Comparison of ENCODE assay signal across 22 cellular contexts in the genomic region with DNA sequence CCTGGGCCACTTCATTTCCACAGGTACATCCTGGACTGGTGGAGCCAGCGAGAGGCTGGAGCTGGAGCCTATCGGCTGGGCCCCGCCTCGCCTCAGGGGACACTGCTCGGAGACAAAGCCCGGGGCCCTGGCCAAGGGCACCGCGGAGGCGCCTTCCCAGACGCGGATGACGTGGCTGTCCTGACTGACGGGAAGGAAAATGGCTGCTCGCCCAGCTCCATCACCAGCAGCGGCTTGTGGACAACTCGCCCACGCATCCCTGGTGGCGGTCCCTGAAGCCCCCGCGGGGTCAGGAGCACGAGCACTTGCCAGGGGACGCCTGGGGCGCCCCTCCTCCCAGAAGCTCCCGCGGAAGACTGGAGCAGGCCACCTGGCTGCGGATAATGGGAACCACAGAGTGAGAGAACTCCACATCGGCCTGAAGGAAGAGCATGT. TPM values are rescaled to one million over a fixed set of nuclear protein-coding genes. Genes with fewer than 3 reads are reported as not detected.
DNase-seq lines count a peak whose midpoint lies in the region; ATAC-seq and TF ChIP-seq lines count a peak whose summit lies in the region.
"Had no signal": no experiment of that assay in that cellular context is flagged by ENCODE, and none has a peak within 500 bp of the region (broad histone marks: within the 10 kb centered on the region; RNA-seq: fewer than 3 reads in every experiment).

No MANE protein-coding gene starts in this region.

- no peak overlapping the region for H3K27ac Mint-ChIP-seq in HFFc6
- H3K27ac Mint-ChIP-seq: CD4-positive, alpha-beta T cell had no signal

- no peaks in the 10 kb centered on the region; the same call in 1 of the 2 replicates for H3K36me3 Mint-ChIP-seq in HFFc6 (ENCODE audit: low read depth)

- H3K23ac ChIP-seq in mesendoderm (ENCODE audit: low read length) = no peak overlapping the region

- H3K27me3 ChIP-seq in left ventricle myocardium inferior (ENCODE audit: low read depth) (no peaks in the 10 kb centered on the region), mesendoderm (ENCODE audit: insufficient read depth, low read length, poor library complexity) (no peaks in the 10 kb centered on the region)
- H3K27me3 ChIP-seq: BE2C, MG63 had no signal

- H2BK5ac ChIP-seq in mesendoderm (ENCODE audit: low read length) = no peak overlapping the region

- no peak overlapping the region for H3K4me2 ChIP-seq in mesendoderm (ENCODE audit: low read length)

- peaks cover 15% of the 10 kb centered on the region for H3K79me1 ChIP-seq in mesendoderm (ENCODE audit: low read length)

- no peaks in the 10 kb centered on the region for H3K4me1 Mint-ChIP-seq in HFFc6 (ENCODE audit: low read depth)

- H3K36me3 ChIP-seq in left ventricle myocardium inferior (no peaks in the 10 kb centered on the region), mesendoderm (ENCODE audit: control insufficient read depth, insufficient read depth, low read length) (no peaks in the 10 kb centered on the region)
- H3K36me3 ChIP-seq: BE2C, MG63 had no signal

- H3K9me3 Mint-ChIP-seq in HFFc6 = peaks cover 15% of the 10 kb centered on the region; the same call in 1 of the 2 replicates
- H3K9me3 Mint-ChIP-seq: CD4-positive, alpha-beta T cell had no signal

- no peaks in the 10 kb centered on the region for H3K9me3 ChIP-seq in left ventricle myocardium inferior (replicated peaks)
- H3K9me3 ChIP-seq: BE2C, MG63 had no signal

- H3K27ac ChIP-seq in left ventricle myocardium inferior (replicated peaks) (no peak overlapping the region), mesendoderm (ENCODE audit: low read depth, low read length) (no peak overlapping the region)
- H3K27ac ChIP-seq: GM23248 had no signal

- no peak overlapping the region for H2BK15ac ChIP-seq in mesendoderm (replicated peaks; ENCODE audit: low read depth)

- DNase-seq in Right ventricle myocardium superior = peak; percentile 58
- no peak for DNase-seq in left ventricle myocardium inferior
- DNase-seq in cardiac septum (ENCODE audit: low spot score) = peak; percentile 78
- peak; percentile 61 for DNase-seq in mesendoderm
- DNase-seq in HFFc6 = no peak
- no peak for DNase-seq in central memory CD4-positive, alpha-beta T cell
- no peak for DNase-seq in activated gamma-delta T cell treated with Interleukin-2 at 50 U/mL for 16 hours
- DNase-seq: 8988T; BE2C; CD4-positive, alpha-beta T cell; DMS53; GDM1; GM23248; Karpas-422; MG63; NCI-H1092; NCI-H2227 treated with DMSO at 0.1 percent for 48 hours; NCI-H524 had no signal

- no peak overlapping the region for H4K5ac ChIP-seq in mesendoderm (ENCODE audit: low read length)

- H3K27me3 Mint-ChIP-seq in HFFc6 (ENCODE audit: insufficient read depth) = no peaks in the 10 kb centered on the region; the same call in 1 of the 2 replicates
- H3K27me3 Mint-ChIP-seq: CD4-positive, alpha-beta T cell had no signal

- no CpG with 5 or more reads among the region's 27 CpGs for whole genome bisulfite sequencing in mesendoderm (ENCODE audit: extremely low coverage, insufficient coverage, low lambda C conversion rate)

- peak; percentile 65 for ATAC-seq in Right ventricle myocardium superior (ENCODE audit: poor library complexity)
- no peak for ATAC-seq in HG03097 (IDR thresholded peaks at IDR 0.05; ENCODE audit: low FRiP score, unreplicated experiment)
- ATAC-seq: GM12878, Panc1 had no signal

- H3K56ac ChIP-seq in mesendoderm (ENCODE audit: low read length) = peak overlapping the region; percentile 25

- no peak overlapping the region for H3K4me3 Mint-ChIP-seq in HFFc6
- H3K4me3 Mint-ChIP-seq: CD4-positive, alpha-beta T cell had no signal

- H4K8ac ChIP-seq in mesendoderm (ENCODE audit: low read depth, low read length) = no peak overlapping the region

- no peak overlapping the region for H3K9ac ChIP-seq in mesendoderm (ENCODE audit: low read length)
- H3K9ac ChIP-seq: GM23248 had no signal

- no peak overlapping the region for H3K4ac ChIP-seq in mesendoderm (ENCODE audit: low read depth, low read length)

- intact Hi-C loops in Right ventricle myocardium superior (cut with DNase I) (no loop called here), left ventricle myocardium inferior (cut with micrococcal nuclease) (no loop called here), cardiac septum (cut with DNase I) (no loop called here)

- H3K4me3 ChIP-seq in left ventricle myocardium inferior = no peak overlapping the region
- H3K4me3 ChIP-seq in mesendoderm (ENCODE audit: low read length) = no peak overlapping the region
- H3K4me3 ChIP-seq: GM12878, GM23248, MG63 had no signal

- TF ChIP-seq CTCF in left ventricle myocardium inferior (IDR thresholded peaks at IDR 0.05; ENCODE audit: borderline replicate concordance) (no peak), HFFc6 (IDR thresholded peaks at IDR 0.05) (no peak)

- no peaks in the 10 kb centered on the region for H3K4me1 ChIP-seq in left ventricle myocardium inferior
- H3K4me1 ChIP-seq in mesendoderm (ENCODE audit: control insufficient read depth, low read depth, low read length) = no peaks in the 10 kb centered on the region
- H3K4me1 ChIP-seq: BE2C had no signal

- H2AK5ac ChIP-seq in mesendoderm (ENCODE audit: low read length) = no peak overlapping the region

- no peak overlapping the region for H3K18ac ChIP-seq in mesendoderm (ENCODE audit: low read length)

- H2BK120ac ChIP-seq in mesendoderm (ENCODE audit: low read depth, low read length) = no peak overlapping the region

- H3K79me2 ChIP-seq in mesendoderm (ENCODE audit: control insufficient read depth, insufficient read depth, low read length) = peaks cover 70% of the 10 kb centered on the region

RNA-seq across cellular contexts. Expression of gene CECR2, which starts 49.6 kb away (rescaled TPM):
- 5.5 TPM for total RNA-seq in Right ventricle myocardium superior
- total RNA-seq in left ventricle myocardium inferior = 3.1 TPM
- 4.9 TPM for total RNA-seq in cardiac septum
- 27.4 TPM for polyA plus RNA-seq in mesendoderm (2013, experiment 1 of 2)
- 28.3 TPM for polyA plus RNA-seq in mesendoderm (2013, experiment 2 of 2)
- not detected for total RNA-seq in HFFc6 (2021; fragmentation: NEBNext Ultra II Directional; extraction: Animal tissue kit (Norgen Biotek cat#: 25700))
- total RNA-seq: CD4-positive, alpha-beta T cell; GM23248; HT-29 had no signal

Comparison
In these comparisons a context has a peak if more than half of its experiments do, and no peak if none do; other contexts are left out.
1. DNase-seq: peak in Right ventricle myocardium superior (single experiment), cardiac septum (single experiment) and mesendoderm (single experiment); none in left ventricle myocardium inferior (single experiment), HFFc6 (single experiment), central memory CD4-positive, alpha-beta T cell (single experiment) and activated gamma-delta T cell treated with Interleukin-2 at 50 U/mL for 16 hours (single experiment).